In the genomic region with DNA sequence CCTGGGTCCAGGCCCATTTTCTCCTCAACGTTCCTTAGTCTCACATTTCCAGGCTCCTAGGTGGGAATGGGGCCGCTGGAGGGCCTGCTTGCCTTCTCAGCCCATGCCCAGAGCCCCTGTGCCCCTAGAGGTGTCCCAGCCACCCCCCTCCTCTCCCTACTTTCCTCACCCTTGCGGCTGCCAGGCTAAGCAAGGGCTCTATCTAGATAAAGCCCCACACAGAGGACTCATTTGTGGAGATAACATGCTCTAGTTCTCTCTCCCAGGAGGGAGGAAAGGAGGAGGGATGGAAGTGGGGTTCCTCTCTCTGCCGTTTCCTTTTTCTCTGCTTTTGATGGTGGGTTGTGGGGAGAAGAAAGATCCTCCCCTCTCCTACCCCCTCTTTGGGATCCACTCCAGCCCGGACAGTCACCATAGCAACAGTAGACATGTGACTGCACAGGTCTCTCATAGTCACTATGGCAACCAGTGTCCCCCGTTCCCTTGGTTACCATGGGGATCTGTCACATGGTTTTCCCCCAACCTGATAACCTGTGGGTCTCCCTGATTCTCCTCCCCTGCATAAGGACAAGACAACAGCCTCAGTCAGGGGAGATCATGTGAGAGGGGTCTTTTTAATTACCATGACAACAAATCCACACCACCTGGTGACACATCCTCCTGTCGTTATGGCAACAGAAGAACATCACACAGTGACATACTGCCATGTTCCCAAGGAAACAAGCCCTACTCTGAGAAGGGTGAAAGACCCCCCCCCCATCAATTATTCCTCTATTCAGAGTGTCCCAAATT, we compare ENCODE assay signal across 9 cellular contexts. TPM values are rescaled to one million over a fixed set of nuclear protein-coding genes. Genes with fewer than 3 reads are reported as not detected.
A peak's percentile ranks its signal among the peaks of the same experiment; 100 is the strongest.
DNase-seq lines count a peak whose midpoint lies in the region; ATAC-seq, FAIRE-seq and TF ChIP-seq lines count a peak whose summit lies in the region.
"Had no signal": no experiment of that assay in that cellular context is flagged by ENCODE, and none has a peak within 500 bp of the region (broad histone marks: within the 10 kb centered on the region; RNA-seq: fewer than 3 reads in every experiment).

No MANE protein-coding gene starts in this region.

- no peaks in the 10 kb centered on the region for H3K9me3 ChIP-seq in K562 (replicated peaks; ENCODE audit: control insufficient read depth, insufficient read depth, low read depth, low read length)

- intact Hi-C loops in K562 (cut with micrococcal nuclease) (no loop called here), Right ventricle myocardium inferior (cut with DNase I) (no loop called here)

- TF ChIP-seq EP300 in K562 (IDR thresholded peaks at IDR 0.05; ENCODE audit: low read length), result no peak

- in situ Hi-C loops in K562 (cut with MboI), result no loop called here

- H3K36me3 Mint-ChIP-seq in naive B cell, result no peaks in the 10 kb centered on the region
- no peaks in the 10 kb centered on the region for H3K36me3 Mint-ChIP-seq in activated CD8-positive, alpha-beta memory T cell treated with anti-CD3 and anti-CD28 coated beads, Interleukin-2, amount 10 ng/mL, durations not matched to agents 7 days and 5 days

- POLR2A ChIA-PET in K562 (lab: Yijun Ruan, JAX), result interaction anchor here (0.6 kb wide), 1 partner anchor 11 kb away, joined by 3 read pairs; no protein-coding TSS in a partner anchor

- no peak for TF ChIP-seq RAD21 in K562 (CRISPR knock-in tag; conservative IDR thresholded peaks at IDR 0.05 in 1 of 2, IDR thresholded peaks at IDR 0.05 in 1 of 2)

- peak overlapping the region; percentile 48 to 93 (median 76) for H3K27ac Mint-ChIP-seq in naive B cell
- no peak overlapping the region for H3K27ac Mint-ChIP-seq in activated CD8-positive, alpha-beta memory T cell treated with anti-CD3 and anti-CD28 coated beads, Interleukin-2, amount 10 ng/mL, durations not matched to agents 7 days and 5 days

- peaks cover 15 to 66% of the 10 kb centered on the region in 2 experiments for H3K27me3 ChIP-seq in K562 (ENCODE audit: control insufficient read depth in 2 of 2, insufficient read depth in 2 of 2, low read length in 2 of 2)

- DNase-seq in D721Med (ENCODE audit: insufficient read length, low spot score) (no peak), NCI-H1436 treated with DMSO at 0.1 percent for 48 hours (lab: John Stamatoyannopoulos, UW) (peak; percentile 3), K562 (ENCODE audit: extremely low read depth in 1 of 4, low spot score in 3 of 4) (peak in 2 of 4 experiments; percentile 29 to 40), naive B cell (no peak), activated gamma-delta T cell treated with Interleukin-2 at 50 U/mL for 16 hours (no peak), SKM-1 (lab: John Stamatoyannopoulos, UW; ENCODE audit: unreplicated experiment) (no peak), Right ventricle myocardium inferior (ENCODE audit: missing footprints) (no peak)
- no peak for DNase-seq in activated CD8-positive, alpha-beta memory T cell treated with anti-CD3 and anti-CD28 coated beads, Interleukin-2, amount 10 ng/mL, durations not matched to agents 7 days and 5 days
- DNase-seq: activated CD8-positive, alpha-beta memory T cell treated with anti-CD3 and anti-CD28 coated beads, Interleukin-2, amount 50 U/mL, for 4 hours had no signal

- H2AFZ ChIP-seq in K562 (ENCODE audit: low read depth, low read length), result no peak overlapping the region

- peaks cover 19% of the 10 kb centered on the region; the same call in 1 of the 2 replicates for H4K20me1 ChIP-seq in K562 (replicated peaks; ENCODE audit: control insufficient read depth, insufficient read depth, low read length)

- no TSS peak for BruUV-seq in K562 (replicated peaks; lab: Mats Ljungman, UMichigan)

- no peaks in the 10 kb centered on the region for H3K9me3 Mint-ChIP-seq in naive B cell
- H3K9me3 Mint-ChIP-seq in activated CD8-positive, alpha-beta memory T cell treated with anti-CD3 and anti-CD28 coated beads, Interleukin-2, amount 10 ng/mL, durations not matched to agents 7 days and 5 days (ENCODE audit: low read depth), result no peaks in the 10 kb centered on the region

- no peak overlapping the region for H3K4me3 ChIP-seq in K562

- TF ChIP-seq CTCF in D721Med (IDR thresholded peaks at IDR 0.05; ENCODE audit: insufficient read depth, missing control alignments), result no peak
- TF ChIP-seq CTCF in K562 (IDR thresholded peaks at IDR 0.05 in 2 of 3, conservative IDR thresholded peaks at IDR 0.05 in 1 of 3; ENCODE audit: insufficient read depth in 2 of 3, low read depth in 1 of 3, low read length in 3 of 3), result no peak

- CTCF ChIA-PET in K562 (lab: Yijun Ruan, JAX; ENCODE audit: low intra/inter-chr PET ratio), result no interaction called here
- CTCF ChIA-PET in activated CD8-positive, alpha-beta memory T cell treated with anti-CD3 and anti-CD28 coated beads, Interleukin-2, amount 10 ng/mL, durations not matched to agents 7 days and 5 days (lab: Charles Lee), result no interaction called here

- peaks cover 52 to 83% (median 79%) of the 10 kb centered on the region in 3 donors for H3K27me3 Mint-ChIP-seq in naive B cell
- peaks cover 58% of the 10 kb centered on the region for H3K27me3 Mint-ChIP-seq in activated CD8-positive, alpha-beta memory T cell treated with anti-CD3 and anti-CD28 coated beads, Interleukin-2, amount 10 ng/mL, durations not matched to agents 7 days and 5 days

- no peaks in the 10 kb centered on the region for H3K36me3 ChIP-seq in K562 (ENCODE audit: control insufficient read depth, insufficient read depth, low read length)

- no peaks in the 10 kb centered on the region for H3K79me2 ChIP-seq in K562 (ENCODE audit: control insufficient read depth, insufficient read depth, low read length)

- H3K9me1 ChIP-seq in K562 (ENCODE audit: control insufficient read depth, insufficient read depth, low read length), result no peaks in the 10 kb centered on the region

- 6% methylated on average over 6 of the region's 7 CpGs for WGBS in K562 (ENCODE audit: insufficient coverage, low coverage, missing lambda C conversion rate)

- no peak overlapping the region for H3K4me3 Mint-ChIP-seq in naive B cell
- H3K4me3 Mint-ChIP-seq in activated CD8-positive, alpha-beta memory T cell treated with anti-CD3 and anti-CD28 coated beads, Interleukin-2, amount 10 ng/mL, durations not matched to agents 7 days and 5 days, result no peak overlapping the region

- TF ChIP-seq POLR2A in K562 (conservative IDR thresholded peaks at IDR 0.05), result no peak

- no peak overlapping the region for H3K27ac ChIP-seq in K562 (ENCODE audit: extremely low read depth, low read depth, low read length)

- H3K4me2 ChIP-seq in K562 (ENCODE audit: insufficient read depth, low read length), result no peak overlapping the region

- peaks cover 0 to 15% of the 10 kb centered on the region in 2 experiments; a peak in 3 of 5 replicates for H3K4me1 ChIP-seq in K562 (replicated peaks in 1 of 2; ENCODE audit: control insufficient read depth in 2 of 2, insufficient read depth in 2 of 2, low read length in 2 of 2)

- ATAC-seq in K562 (no peak), naive B cell (ENCODE audit: low read depth in 2 of 2) (peak; percentile 48 to 55), Right ventricle myocardium inferior (no peak)
- ATAC-seq in activated CD8-positive, alpha-beta memory T cell treated with anti-CD3 and anti-CD28 coated beads, Interleukin-2, amount 10 ng/mL, durations not matched to agents 7 days and 5 days, result no peak

- no peak overlapping the region for H3K9ac ChIP-seq in K562 (ENCODE audit: insufficient read depth in 1 of 2, low read depth in 2 of 2, low read length in 2 of 2)

- FAIRE-seq in D721Med (lab: Jason Lieb, UNC), result peak; percentile 80
- no peak for FAIRE-seq in K562 (lab: Jason Lieb, UNC)

- peaks cover 9 to 18% (median 16%) of the 10 kb centered on the region in 3 donors for H3K4me1 Mint-ChIP-seq in naive B cell
- peaks cover 4% of the 10 kb centered on the region for H3K4me1 Mint-ChIP-seq in activated CD8-positive, alpha-beta memory T cell treated with anti-CD3 and anti-CD28 coated beads, Interleukin-2, amount 10 ng/mL, durations not matched to agents 7 days and 5 days

RNA-seq across cellular contexts. Expression of gene CACNA1G, which starts 5.2 kb away (rescaled TPM):
- 0.23 TPM in 2 replicates for total RNA-seq in K562 (2011; cell fraction: chromatin; rRNA removed; ENCODE audit: low replicate concordance)
- not detected in 2 replicates for total RNA-seq in K562 (2011; cell fraction: nucleolus; rRNA removed)
- not detected in 2 replicates for total RNA-seq in K562 (2011; cell fraction: nucleoplasm; rRNA removed)
- total RNA-seq in K562 (2014; rRNA removed) (not detected in 2 replicates), K562 (2014; rRNA removed; fragmentation: Illumina TruSeq; extraction: Trizol) (not detected in 2 replicates), K562 (2015; rRNA removed; fragmentation: Illumina TruSeq; extraction: Trizol) (not detected in 2 replicates), K562 (2021) (not detected in 2 replicates), Right ventricle myocardium inferior (0.38 TPM)
- polyA plus RNA-seq in K562 (2011; rRNA removed) (0.01 TPM in 1 of 2 replicates, not detected in the other), K562 (2014; fragmentation: Illumina TruSeq; extraction: Trizol) (not detected in 2 replicates), K562 (2014; fragmentation: Nextera tagmentation; extraction: Ambion mirVana) (not detected), K562 (2014; rRNA removed) (not detected in 2 replicates), naive B cell (ENCODE audit: low read depth in 6 of 6) (not detected)
- polyA plus RNA-seq in K562 (2011; cell fraction: cytosol; rRNA removed), result 0.07 TPM in 1 of 2 replicates, not detected in the other
- polyA plus RNA-seq in K562 (2011; cell fraction: nucleus; rRNA removed), result 0.07 TPM in 2 replicates
- 0.06 TPM in 1 of 2 replicates, not detected in the other for polyA plus RNA-seq in K562 (2012)
- polyA minus RNA-seq in K562 (2011; rRNA and poly(A)+ RNA removed), result not detected in 2 replicates
- polyA minus RNA-seq in K562 (2011; cell fraction: cytosol; rRNA and poly(A)+ RNA removed), result not detected in 2 replicates
- polyA minus RNA-seq in K562 (2011; cell fraction: nucleus; rRNA and poly(A)+ RNA removed), result not detected in 2 replicates
- not detected for total RNA-seq in activated CD8-positive, alpha-beta memory T cell treated with anti-CD3 and anti-CD28 coated beads, Interleukin-2, amount 10 ng/mL, durations not matched to agents 7 days and 5 days

RNA-seq across cellular contexts. Expression of gene SPATA20, which starts 18.8 kb away (rescaled TPM):
- 6.5 and 16.4 TPM in 2 replicates for total RNA-seq in K562 (2011; cell fraction: chromatin; rRNA removed; ENCODE audit: low replicate concordance)
- total RNA-seq in K562 (2011; cell fraction: nucleolus; rRNA removed), result 10.9 and 11.0 TPM in 2 replicates
- total RNA-seq in K562 (2011; cell fraction: nucleoplasm; rRNA removed), result 5.4 and 7.9 TPM in 2 replicates
- total RNA-seq in K562 (2014; rRNA removed), result 1.0 and 2.6 TPM in 2 replicates
- total RNA-seq in K562 (2014; rRNA removed; fragmentation: Illumina TruSeq; extraction: Trizol), result 0.67 and 0.80 TPM in 2 replicates
- total RNA-seq in K562 (2015; rRNA removed; fragmentation: Illumina TruSeq; extraction: Trizol), result 1.8 and 2.1 TPM in 2 replicates
- total RNA-seq in K562 (2021), result 2.5 and 3.2 TPM in 2 replicates
- polyA plus RNA-seq in K562 (2011; rRNA removed), result 1.5 and 5.8 TPM in 2 replicates
- polyA plus RNA-seq in K562 (2011; cell fraction: cytosol; rRNA removed), result 1.6 and 2.9 TPM in 2 replicates
- 33.3 and 59.9 TPM in 2 replicates for polyA plus RNA-seq in K562 (2011; cell fraction: nucleus; rRNA removed)
- polyA plus RNA-seq in K562 (2012), result 2.7 and 9.9 TPM in 2 replicates
- polyA plus RNA-seq in K562 (2014; fragmentation: Illumina TruSeq; extraction: Trizol), result 1.3 and 2.1 TPM in 2 replicates
- polyA plus RNA-seq in K562 (2014; fragmentation: Nextera tagmentation; extraction: Ambion mirVana), result under 1 TPM; 0.08 to 0.13 TPM
- polyA plus RNA-seq in K562 (2014; rRNA removed), result 3.7 and 4.0 TPM in 2 replicates
- 1.6 and 1.8 TPM in 2 replicates for polyA minus RNA-seq in K562 (2011; rRNA and poly(A)+ RNA removed)
- 0.48 and 5.2 TPM in 2 replicates for polyA minus RNA-seq in K562 (2011; cell fraction: cytosol; rRNA and poly(A)+ RNA removed)
- polyA minus RNA-seq in K562 (2011; cell fraction: nucleus; rRNA and poly(A)+ RNA removed), result 7.9 and 20.1 TPM in 2 replicates
- 10 to 100 TPM in 4 of 6 donors, 1 to 10 TPM in 2; 8.2 to 17.0 (median 11.9) TPM for polyA plus RNA-seq in naive B cell (ENCODE audit: low read depth in 6 of 6)
- 10 to 100 TPM; 29.9 to 35.2 TPM for total RNA-seq in activated CD8-positive, alpha-beta memory T cell treated with anti-CD3 and anti-CD28 coated beads, Interleukin-2, amount 10 ng/mL, durations not matched to agents 7 days and 5 days
- total RNA-seq in Right ventricle myocardium inferior, result 60.4 TPM

RNA-seq across cellular contexts. Expression of gene EPN3, which starts 33.2 kb away (rescaled TPM):
- total RNA-seq in K562 (2011; cell fraction: chromatin; rRNA removed; ENCODE audit: low replicate concordance), result 0.09 TPM in 1 of 2 replicates, not detected in the other
- total RNA-seq in K562 (2011; cell fraction: nucleolus; rRNA removed), result 0.33 TPM in 1 of 2 replicates, not detected in the other
- not detected in 2 replicates for total RNA-seq in K562 (2011; cell fraction: nucleoplasm; rRNA removed)
- total RNA-seq in K562 (2014; rRNA removed), result not detected in 2 replicates
- total RNA-seq in K562 (2014; rRNA removed; fragmentation: Illumina TruSeq; extraction: Trizol), result not detected in 2 replicates
- total RNA-seq in K562 (2015; rRNA removed; fragmentation: Illumina TruSeq; extraction: Trizol), result not detected in 2 replicates
- 0.16 TPM in 2 replicates for total RNA-seq in K562 (2021)
- polyA plus RNA-seq in K562 (2011; rRNA removed), result not detected in 2 replicates
- polyA plus RNA-seq in K562 (2011; cell fraction: cytosol; rRNA removed), result 0.01 TPM in 1 of 2 replicates, not detected in the other
- polyA plus RNA-seq in K562 (2011; cell fraction: nucleus; rRNA removed), result 0.04 and 0.07 TPM in 2 replicates
- not detected in 2 replicates for polyA plus RNA-seq in K562 (2012)
- not detected in 2 replicates for polyA plus RNA-seq in K562 (2014; fragmentation: Illumina TruSeq; extraction: Trizol)
- not detected for polyA plus RNA-seq in K562 (2014; fragmentation: Nextera tagmentation; extraction: Ambion mirVana)
- not detected in 2 replicates for polyA plus RNA-seq in K562 (2014; rRNA removed)
- 0.09 TPM in 1 of 2 replicates, not detected in the other for polyA minus RNA-seq in K562 (2011; rRNA and poly(A)+ RNA removed)
- polyA minus RNA-seq in K562 (2011; cell fraction: cytosol; rRNA and poly(A)+ RNA removed), result not detected in 2 replicates
- 0.11 TPM in 1 of 2 replicates, not detected in the other for polyA minus RNA-seq in K562 (2011; cell fraction: nucleus; rRNA and poly(A)+ RNA removed)
- polyA plus RNA-seq in naive B cell (ENCODE audit: low read depth in 6 of 6), result not detected
- total RNA-seq in activated CD8-positive, alpha-beta memory T cell treated with anti-CD3 and anti-CD28 coated beads, Interleukin-2, amount 10 ng/mL, durations not matched to agents 7 days and 5 days, result not detected
- total RNA-seq in Right ventricle myocardium inferior, result 21.5 TPM

RNA-seq across cellular contexts. Expression of gene MYCBPAP, which starts 57.5 kb away (rescaled TPM):
- total RNA-seq in K562 (2011; cell fraction: chromatin; rRNA removed; ENCODE audit: low replicate concordance), result not detected in 2 replicates
- total RNA-seq in K562 (2011; cell fraction: nucleolus; rRNA removed), result 0.50 TPM in 1 of 2 replicates, not detected in the other
- total RNA-seq in K562 (2011; cell fraction: nucleoplasm; rRNA removed), result 0.31 and 1.5 TPM in 2 replicates
- total RNA-seq in K562 (2014; rRNA removed) (not detected in 2 replicates), K562 (2014; rRNA removed; fragmentation: Illumina TruSeq; extraction: Trizol) (not detected in 2 replicates), K562 (2015; rRNA removed; fragmentation: Illumina TruSeq; extraction: Trizol) (not detected in 2 replicates), K562 (2021) (not detected in 2 replicates), Right ventricle myocardium inferior (0.81 TPM)
- polyA plus RNA-seq in K562 (2011; rRNA removed) (not detected in 2 replicates), K562 (2014; fragmentation: Illumina TruSeq; extraction: Trizol) (not detected in 2 replicates), K562 (2014; fragmentation: Nextera tagmentation; extraction: Ambion mirVana) (not detected), K562 (2014; rRNA removed) (not detected in 2 replicates), naive B cell (ENCODE audit: low read depth in 6 of 6) (under 1 TPM in 3 of 6 donors, not detected in 3; 0.14 to 0.75 (median 0.47) TPM)
- not detected in 2 replicates for polyA plus RNA-seq in K562 (2011; cell fraction: cytosol; rRNA removed)
- 0.07 TPM in 1 of 2 replicates, not detected in the other for polyA plus RNA-seq in K562 (2011; cell fraction: nucleus; rRNA removed)
- not detected in 2 replicates for polyA plus RNA-seq in K562 (2012)
- not detected in 2 replicates for polyA minus RNA-seq in K562 (2011; rRNA and poly(A)+ RNA removed)
- polyA minus RNA-seq in K562 (2011; cell fraction: cytosol; rRNA and poly(A)+ RNA removed), result not detected in 2 replicates
- not detected in 2 replicates for polyA minus RNA-seq in K562 (2011; cell fraction: nucleus; rRNA and poly(A)+ RNA removed)
- 10 to 100 TPM in 1 of 2 experiments, 1 to 10 TPM in 1; 6.7 to 13.9 TPM for total RNA-seq in activated CD8-positive, alpha-beta memory T cell treated with anti-CD3 and anti-CD28 coated beads, Interleukin-2, amount 10 ng/mL, durations not matched to agents 7 days and 5 days

Comparison
In these comparisons a context has a peak if more than half of its experiments do, and no peak if none do; other contexts are left out.
1. ATAC-seq: peak in naive B cell (2 of 2); none in K562 (single experiment), activated CD8-positive, alpha-beta memory T cell treated with anti-CD3 and anti-CD28 coated beads, Interleukin-2, amount 10 ng/mL, durations not matched to agents 7 days and 5 days (single experiment) and Right ventricle myocardium inferior (single experiment).
2. RNA of gene EPN3, which starts 33.2 kb away (total RNA-seq): 21.5 TPM in Right ventricle myocardium inferior (single experiment); 0.09 to 0.33 TPM in K562 and not detected in activated CD8-positive, alpha-beta memory T cell treated with anti-CD3 and anti-CD28 coated beads, Interleukin-2, amount 10 ng/mL, durations not matched to agents 7 days and 5 days; every median in the first group is over 10 times any median in the second.